In genomic region chr17:76584427-76585047, GRCh38 we compare ENCODE assay signal across 11 cellular contexts. TPM values are rescaled to one million over a fixed set of nuclear protein-coding genes. Genes with fewer than 3 reads are reported as not detected.
A peak's percentile ranks its signal among the peaks of the same experiment; 100 is the strongest.
DNase-seq lines count a peak whose midpoint lies in the region; TF ChIP-seq lines count a peak whose summit lies in the region.
"Had no signal": no experiment of that assay in that cellular context is flagged by ENCODE, and none has a peak within 500 bp of the region (broad histone marks: within the 10 kb centered on the region; RNA-seq: fewer than 3 reads in every experiment).

No MANE protein-coding gene starts in this region.

- no peak overlapping the region for H4K91ac ChIP-seq in mesenchymal stem cell (ENCODE audit: low read length)

- H3K27ac Mint-ChIP-seq in chondrocyte (ENCODE audit: unreplicated experiment), result no peak overlapping the region

- H3K36me3 ChIP-seq in mesenchymal stem cell (ENCODE audit: control insufficient read depth in 1 of 2, insufficient read depth in 2 of 2, low read depth in 1 of 2, low read length in 2 of 2) (no peaks in the 10 kb centered on the region), transverse colon (no peaks in the 10 kb centered on the region)

- intact Hi-C loops in transverse colon (cut with DNase I; ENCODE audit: low total_unique reads), result loop anchor here (5.0 kb wide), 1 partner anchor 1168 kb away; no protein-coding TSS in a partner anchor

- H2AFZ ChIP-seq in mesenchymal stem cell (ENCODE audit: low read depth, low read length), result peak overlapping the region; percentile 54

- H3K4me2 ChIP-seq in mesenchymal stem cell (ENCODE audit: low read length, poor library complexity, severe bottlenecking), result peak overlapping the region; percentile 82

- peak overlapping the region; percentile 64 for H3K4me3 Mint-ChIP-seq in chondrocyte (ENCODE audit: unreplicated experiment)

- H2BK12ac ChIP-seq in mesenchymal stem cell (ENCODE audit: low read length in 2 of 2), result no peak overlapping the region

- H2BK15ac ChIP-seq in mesenchymal stem cell (ENCODE audit: low read depth, poor library complexity, severe bottlenecking), result no peak overlapping the region

- POLR2A ChIA-PET in GM10248 (lab: Yijun Ruan, JAX), result interaction anchor here (0.6 kb wide), 1 partner anchor 597 kb away, joined by 4 read pairs; no protein-coding TSS in a partner anchor

- no peak for TF ChIP-seq CTCF in chondrocyte (IDR thresholded peaks at IDR 0.05)
- no peak for TF ChIP-seq CTCF in transverse colon (IDR thresholded peaks at IDR 0.05)
- TF ChIP-seq CTCF in GM10248 (IDR thresholded peaks at IDR 0.05; ENCODE audit: control extremely low read depth, extremely low read depth, low read depth, missing control alignments), result no peak

- H3K27me3 Mint-ChIP-seq in chondrocyte (ENCODE audit: low read depth), result peaks cover 10% of the 10 kb centered on the region

- H3K9ac ChIP-seq in mesenchymal stem cell (ENCODE audit: low read length), result peak overlapping the region; percentile 61

- H2AK5ac ChIP-seq in mesenchymal stem cell (ENCODE audit: low read length, severe bottlenecking), result no peak overlapping the region

- H3K4ac ChIP-seq in mesenchymal stem cell (ENCODE audit: low read depth in 1 of 2, low read length in 2 of 2), result no peak overlapping the region

- in situ Hi-C loops in transverse colon (cut with MboI; ENCODE audit: low pct_ligation_motif_present in 1 of 4, low pct_unique_long_range_greater_than_20kb in 1 of 4, low sequenced_read_pairs in 3 of 4), result no loop called here

- no peaks in the 10 kb centered on the region for H3K36me3 Mint-ChIP-seq in chondrocyte (ENCODE audit: low read depth)

- H3K79me1 ChIP-seq in mesenchymal stem cell (replicated peaks; ENCODE audit: low read length, poor library complexity, severe bottlenecking), result no peaks in the 10 kb centered on the region

- no peaks in the 10 kb centered on the region for H3K9me3 ChIP-seq in mesenchymal stem cell (ENCODE audit: control insufficient read depth, low read length)
- H3K9me3 ChIP-seq in transverse colon, result no peaks in the 10 kb centered on the region
- H3K9me3 ChIP-seq: mucosa of descending colon had no signal

- peaks cover 35 to 67% of the 10 kb centered on the region in 2 experiments for H3K27me3 ChIP-seq in mesenchymal stem cell (ENCODE audit: control insufficient read depth in 1 of 2, insufficient read depth in 1 of 2, low read length in 2 of 2)
- peaks cover 55% of the 10 kb centered on the region for H3K27me3 ChIP-seq in transverse colon

- WGBS in mesenchymal stem cell, result 14% methylated on average over 18 of the region's 18 CpGs
- WGBS in transverse colon (ENCODE audit: low coverage in 1 of 2), 2 donors, result 21% methylated on average over 18 of the region's 18 CpGs; no CpG with 5 or more reads in 1 of the 2 donors

- H3K14ac ChIP-seq in mesenchymal stem cell (ENCODE audit: low read length in 2 of 2), result no peak overlapping the region

- H3K9me3 Mint-ChIP-seq in chondrocyte (ENCODE audit: low read depth), result no peaks in the 10 kb centered on the region

- H3K27ac ChIP-seq in mesenchymal stem cell (ENCODE audit: low read length, poor library complexity, severe bottlenecking) (no peak overlapping the region), transverse colon (peak overlapping the region; percentile 30 to 71 (median 58))

- H3K4me1 Mint-ChIP-seq in chondrocyte (ENCODE audit: low read depth), result peaks cover 25% of the 10 kb centered on the region

- no peak for TF ChIP-seq POLR2A in transverse colon (IDR thresholded peaks at IDR 0.05)

- peak overlapping the region in 1 of 2 experiments; percentile 77 for H3K18ac ChIP-seq in mesenchymal stem cell (ENCODE audit: low read depth in 1 of 2, low read length in 2 of 2)

- no peak overlapping the region for H4K8ac ChIP-seq in mesenchymal stem cell (ENCODE audit: low read length)

- peak; percentile 47 for DNase-seq in activated effector memory CD4-positive, alpha-beta T cell treated with anti-CD3 and anti-CD28 coated beads, Interleukin-2, amount 50 U/mL, for 16 hours
- DNase-seq in activated effector memory CD4-positive, alpha-beta T cell treated with Interleukin-2 at 50 U/mL for 16 hours, result no peak
- DNase-seq in chondrocyte (ENCODE audit: low spot score) (no peak), mesenchymal stem cell (no peak), transverse colon (no peak), NOMO-1 treated with dmso at 0.1 percent for 144 hours (lab: John Stamatoyannopoulos, UW; ENCODE audit: unreplicated experiment) (no peak), GM10248 (ENCODE audit: extremely low spot score) (no peak), GDM1 (lab: John Stamatoyannopoulos, UW) (no peak)

- H2BK5ac ChIP-seq in mesenchymal stem cell (ENCODE audit: low read depth, low read length, poor library complexity, severe bottlenecking), result no peak overlapping the region

- H3K4me1 ChIP-seq in mesenchymal stem cell (ENCODE audit: control insufficient read depth, insufficient read depth, low read depth, low read length) (peaks cover 16% of the 10 kb centered on the region), transverse colon (peaks cover 3 to 20% (median 18%) of the 10 kb centered on the region in 4 donors)

- peak overlapping the region in 1 of 2 experiments; percentile 75 for H3K23ac ChIP-seq in mesenchymal stem cell (ENCODE audit: low read length in 2 of 2)

- no peak overlapping the region for H2BK120ac ChIP-seq in mesenchymal stem cell (ENCODE audit: low read depth, low read length)

- TF ChIP-seq EP300 in transverse colon (IDR thresholded peaks at IDR 0.05; ENCODE audit: low read depth), result no peak

- peak overlapping the region; percentile 32 to 75 for H3K4me3 ChIP-seq in mesenchymal stem cell (ENCODE audit: insufficient read depth in 1 of 2, low read depth in 1 of 2, low read length in 2 of 2)
- peak overlapping the region in 3 of 4 donors; percentile 47 to 62 (median 56) for H3K4me3 ChIP-seq in transverse colon

- CTCF ChIA-PET in GM10248 (lab: Yijun Ruan, JAX), result interaction anchor here (1.0 to 1.6 kb wide), 2 partner anchors 15 to 61 kb away, joined by 3 to 6 read pairs; no protein-coding TSS in a partner anchor

RNA-seq across cellular contexts. Expression of gene ST6GALNAC2, which starts 1.1 kb away (rescaled TPM):
- 1.5 to 3.0 TPM (median 2.8 TPM) in 3 replicates for total RNA-seq in chondrocyte
- polyA plus RNA-seq in mesenchymal stem cell (2013, experiment 1 of 2), result 0.72 TPM
- 0.78 TPM for polyA plus RNA-seq in mesenchymal stem cell (2013, experiment 2 of 2)
- total RNA-seq in transverse colon, result 1 to 10 TPM in 3 of 4 donors, not detected in 1; 1.4 to 4.4 (median 1.6) TPM
- total RNA-seq: T-helper 1 cell treated with Interleukin-12 subunit alpha and Interleukin-12 subunit beta and Interleukin-4 antibody, amounts not matched to agents 30 ng/mL and 1 ng/mL, for 36 hours had no signal

RNA-seq across cellular contexts. Expression of gene PRCD, which starts 44.7 kb away (rescaled TPM):
- total RNA-seq in chondrocyte (0.55 to 1.0 TPM (median 0.92 TPM) in 3 replicates), transverse colon (1 to 10 TPM in 1 of 4 donors, under 1 TPM in 1, not detected in 2; 0.64 to 6.8 TPM)
- polyA plus RNA-seq in mesenchymal stem cell (2013, experiment 1 of 2), result 13.5 TPM
- 14.0 TPM for polyA plus RNA-seq in mesenchymal stem cell (2013, experiment 2 of 2)
- total RNA-seq: T-helper 1 cell treated with Interleukin-12 subunit alpha and Interleukin-12 subunit beta and Interleukin-4 antibody, amounts not matched to agents 30 ng/mL and 1 ng/mL, for 36 hours had no signal

RNA-seq across cellular contexts. Expression of gene CYGB, which starts 47.0 kb away (rescaled TPM):
- total RNA-seq in chondrocyte, result 0.48 to 5.4 TPM (median 4.6 TPM) in 3 replicates
- 313 TPM for polyA plus RNA-seq in mesenchymal stem cell (2013, experiment 1 of 2)
- 315 TPM for polyA plus RNA-seq in mesenchymal stem cell (2013, experiment 2 of 2)
- 10 to 100 TPM in 2 of 4 donors, 1 to 10 TPM in 2; 7.5 to 20.1 (median 11.3) TPM for total RNA-seq in transverse colon

RNA-seq across cellular contexts. Expression of gene ST6GALNAC1, which starts 59.0 kb away (rescaled TPM):
- total RNA-seq in chondrocyte (not detected in 3 replicates), transverse colon (100 to 1,000 TPM; 121 to 281 (median 182) TPM)
- polyA plus RNA-seq in mesenchymal stem cell (2013, experiment 1 of 2), result not detected
- polyA plus RNA-seq in mesenchymal stem cell (2013, experiment 2 of 2), result 0.03 TPM
- total RNA-seq: Daoy had no signal
